In the genomic region with DNA sequence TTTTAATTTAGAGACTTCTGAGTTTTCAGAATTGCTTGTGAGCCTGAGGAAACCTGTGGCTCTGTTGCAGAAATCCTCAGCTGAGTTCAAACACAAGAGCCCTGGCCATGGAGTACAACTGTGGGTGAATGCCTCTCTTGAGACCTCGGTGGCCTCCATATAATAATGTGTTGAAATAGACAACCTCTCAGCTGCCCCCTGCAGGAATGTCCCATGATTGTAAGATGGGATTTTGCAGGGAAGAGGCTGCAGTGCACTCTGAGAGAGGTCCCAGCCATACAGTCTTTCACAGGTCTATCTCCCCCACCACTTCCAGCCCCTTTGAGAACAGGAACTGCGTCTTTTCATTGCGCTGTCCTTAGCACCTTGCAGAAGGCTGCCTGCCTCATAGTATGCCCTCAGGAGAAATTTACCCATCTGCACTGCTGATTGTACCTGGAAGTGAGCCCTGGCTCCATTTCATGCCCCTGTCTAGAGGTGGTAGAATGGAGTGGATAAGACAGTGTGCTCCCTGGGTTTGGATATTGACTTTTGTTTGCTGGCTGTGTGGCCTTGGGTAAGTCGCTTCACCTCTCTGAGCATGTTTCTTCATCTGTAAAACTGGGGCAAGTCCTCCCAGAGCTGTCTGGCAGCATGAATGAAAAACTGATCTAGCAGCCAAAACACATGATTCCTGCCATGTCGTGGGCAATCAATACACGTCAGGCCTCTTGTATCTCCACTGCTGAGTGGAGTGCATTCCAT, we compare ENCODE assay signal across 8 cellular contexts. TPM values are rescaled to one million over a fixed set of nuclear protein-coding genes. Genes with fewer than 3 reads are reported as not detected.
A peak's percentile ranks its signal among the peaks of the same experiment; 100 is the strongest.
DNase-seq lines count a peak whose midpoint lies in the region; ATAC-seq, FAIRE-seq and TF ChIP-seq lines count a peak whose summit lies in the region.

No MANE protein-coding gene starts in this region.

- no peaks in the 10 kb centered on the region for H3K36me3 ChIP-seq in lower lobe of right lung

- no peak for FAIRE-seq in frontal cortex (lab: Jason Lieb, UNC)

- H3K27me3 ChIP-seq in lower lobe of right lung (ENCODE audit: low read depth): peaks cover 57% of the 10 kb centered on the region

- no peaks in the 10 kb centered on the region for H3K4me1 ChIP-seq in lower lobe of right lung

- no peak overlapping the region for H3K27ac ChIP-seq in lower lobe of right lung

- ATAC-seq in GM18868 (IDR thresholded peaks at IDR 0.05; ENCODE audit: unreplicated experiment) (no peak), lower lobe of right lung (no peak)

- intact Hi-C loops in lower lobe of right lung (cut with DNase I): no loop called here

- H3K9me3 ChIP-seq in lower lobe of right lung: no peaks in the 10 kb centered on the region

- H3K4me3 ChIP-seq in fibroblast of pulmonary artery (replicated peaks; ENCODE audit: low read depth, low read length): no peak overlapping the region
- H3K4me3 ChIP-seq in lower lobe of right lung: no peak overlapping the region

- in situ Hi-C loops in ACHN (cut with HindIII; ENCODE audit: low pct_ligation_motif_present, low pct_unique_long_range_greater_than_20kb, low sequenced_read_pairs): no loop called here

- DNase-seq in ACHN: peak; percentile 40
- peak; percentile 44 for DNase-seq in ELF-1 (ENCODE audit: low read depth, low spot score)
- peak; percentile 51 for DNase-seq in NCI-H82 treated with DMSO at 0.1 percent for 48 hours (lab: John Stamatoyannopoulos, UW; ENCODE audit: unreplicated experiment)
- DNase-seq in fibroblast of pulmonary artery (ENCODE audit: low read depth): peak; percentile 43
- DNase-seq in activated CD4-positive, alpha-beta T cell treated with anti-CD3 and anti-CD28 coated beads for 4 hours: no peak
- no peak for DNase-seq in frontal cortex (ENCODE audit: low spot score in 2 of 2)
- DNase-seq in lower lobe of right lung: no peak

- TF ChIP-seq CTCF in fibroblast of pulmonary artery (IDR thresholded peaks at IDR 0.05; ENCODE audit: low read length, missing control alignments) (peak; percentile 53), lower lobe of right lung (IDR thresholded peaks at IDR 0.05) (no peak)

RNA-seq across cellular contexts. Expression of a gene that starts 16.8 kb away (rescaled TPM):
- total RNA-seq in frontal cortex (2.0 TPM), lower lobe of right lung (0.35 TPM)

Comparison
In these comparisons a context has a peak if more than half of its experiments do, and no peak if none do; other contexts are left out.
1. DNase-seq: peak in ACHN (single experiment), ELF-1 (single experiment), NCI-H82 treated with DMSO at 0.1 percent for 48 hours (single experiment) and fibroblast of pulmonary artery (single experiment); none in activated CD4-positive, alpha-beta T cell treated with anti-CD3 and anti-CD28 coated beads for 4 hours (0 of 2), frontal cortex (0 of 2) and lower lobe of right lung (single experiment).